Comparison of ENCODE assay signal across 8 cellular contexts in the genomic region with DNA sequence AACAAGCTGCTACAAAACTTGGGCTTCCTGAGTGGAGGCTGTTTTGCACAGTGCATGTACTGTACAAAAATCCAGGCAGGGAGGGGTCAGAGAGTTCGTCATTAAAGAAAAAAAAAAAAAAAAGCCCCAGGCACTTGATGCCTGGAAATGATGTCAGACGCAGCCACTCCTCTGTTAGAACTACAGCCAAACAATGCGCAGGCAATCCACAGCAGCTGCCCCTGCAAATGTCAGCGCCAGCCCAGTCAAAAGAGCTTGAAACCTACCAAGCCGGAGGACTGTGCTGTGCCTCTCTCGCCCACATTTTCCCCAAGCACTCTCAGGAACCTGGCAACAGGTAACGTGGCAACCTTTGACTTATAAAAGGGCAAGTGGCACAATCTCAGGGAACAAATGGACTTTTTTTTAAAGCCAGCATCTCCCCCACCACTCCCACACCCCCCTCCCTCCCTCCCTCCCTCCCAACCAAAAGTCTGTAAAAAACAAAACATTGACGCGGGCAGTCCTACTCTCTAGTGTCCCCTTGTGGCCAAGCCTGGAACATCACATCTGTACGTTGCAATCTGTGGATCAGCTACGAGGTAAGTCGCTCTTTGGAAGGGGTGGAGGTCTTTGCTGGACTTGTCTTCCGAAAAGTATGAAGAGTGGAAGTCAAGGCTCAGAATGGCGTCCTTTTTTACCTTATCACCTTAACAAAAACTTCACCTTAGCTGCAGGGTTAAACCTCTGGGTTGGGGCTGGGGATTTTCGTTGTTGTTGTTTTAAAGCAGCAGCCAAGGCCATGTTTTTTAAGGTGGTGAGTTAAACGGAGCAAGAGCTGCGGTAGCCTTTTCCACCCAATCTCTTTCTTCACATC.
A peak's percentile ranks its signal among the peaks of the same experiment; 100 is the strongest.
DNase-seq lines count a peak whose midpoint lies in the region; ATAC-seq and TF ChIP-seq lines count a peak whose summit lies in the region.

No MANE protein-coding gene starts in this region.

- intact Hi-C loops in vagina (cut with DNase I), result loop anchor here (2.0 kb wide), 1 partner anchor 145 kb away; no protein-coding TSS in a partner anchor

- H3K9me3 Mint-ChIP-seq in T-helper 1 cell treated with Interleukin-12 subunit alpha and Interleukin-12 subunit beta and Interleukin-4 antibody, amounts not matched to agents 30 μg/mL and 1 μg/mL, for 36 hours, result no peaks in the 10 kb centered on the region

- H3K27me3 ChIP-seq in right atrium auricular region (no peaks in the 10 kb centered on the region), vagina (no peaks in the 10 kb centered on the region)

- H3K4me3 Mint-ChIP-seq in T-helper 1 cell treated with Interleukin-12 subunit alpha and Interleukin-12 subunit beta and Interleukin-4 antibody, amounts not matched to agents 30 μg/mL and 1 μg/mL, for 36 hours, result peak overlapping the region; percentile 89

- peaks cover 52% of the 10 kb centered on the region for H3K4me1 Mint-ChIP-seq in T-helper 1 cell treated with Interleukin-12 subunit alpha and Interleukin-12 subunit beta and Interleukin-4 antibody, amounts not matched to agents 30 μg/mL and 1 μg/mL, for 36 hours (ENCODE audit: low read depth)

- peak; percentile 99 for DNase-seq in NCI-H146 (lab: John Stamatoyannopoulos, UW)
- DNase-seq in amygdala (lab: John Stamatoyannopoulos, UW), result peak; percentile 46 to 96 (median 84)
- DNase-seq in right atrium auricular region (ENCODE audit: low spot score), result peak; percentile 95
- DNase-seq in putamen (ENCODE audit: low spot score), result peak; percentile 94
- DNase-seq in vagina (ENCODE audit: extremely low spot score in 2 of 2), result peak in 1 of 2 donors; percentile 98

- H3K27me3 Mint-ChIP-seq in T-helper 1 cell treated with Interleukin-12 subunit alpha and Interleukin-12 subunit beta and Interleukin-4 antibody, amounts not matched to agents 30 μg/mL and 1 μg/mL, for 36 hours (ENCODE audit: low read depth), result no peaks in the 10 kb centered on the region

- no peaks in the 10 kb centered on the region for H3K36me3 ChIP-seq in right atrium auricular region
- H3K36me3 ChIP-seq in vagina, result no peaks in the 10 kb centered on the region

- TF ChIP-seq POLR2A in GM15510 (IDR thresholded peaks at IDR 0.05; ENCODE audit: borderline replicate concordance, extremely low read depth, insufficient read length), result peak; percentile 34
- TF ChIP-seq POLR2A in vagina (IDR thresholded peaks at IDR 0.05), result peak in 1 of 2 donors; percentile 44

- H3K4me1 ChIP-seq in right atrium auricular region, result peaks cover 0 to 46% of the 10 kb centered on the region in 2 donors
- H3K4me1 ChIP-seq in vagina, result peaks cover 47% of the 10 kb centered on the region

- H3K27ac Mint-ChIP-seq in T-helper 1 cell treated with Interleukin-12 subunit alpha and Interleukin-12 subunit beta and Interleukin-4 antibody, amounts not matched to agents 30 μg/mL and 1 μg/mL, for 36 hours, result peak overlapping the region; percentile 97

- H3K4me3 ChIP-seq in right atrium auricular region (peak overlapping the region; percentile 42 to 54), vagina (peak overlapping the region; percentile 45 to 53)

- no peaks in the 10 kb centered on the region for H3K9me3 ChIP-seq in right atrium auricular region
- no peaks in the 10 kb centered on the region for H3K9me3 ChIP-seq in vagina

- H3K36me3 Mint-ChIP-seq in T-helper 1 cell treated with Interleukin-12 subunit alpha and Interleukin-12 subunit beta and Interleukin-4 antibody, amounts not matched to agents 30 μg/mL and 1 μg/mL, for 36 hours (ENCODE audit: low read depth), result peaks cover 21% of the 10 kb centered on the region

- ATAC-seq in HG02870 (IDR thresholded peaks at IDR 0.05; ENCODE audit: unreplicated experiment), result peak; percentile 40

- H3K27ac ChIP-seq in right atrium auricular region (peak overlapping the region; percentile 96 to 97), vagina (peak overlapping the region; percentile 94)

- peak; percentile 93 to 97 for TF ChIP-seq CTCF in right atrium auricular region (IDR thresholded peaks at IDR 0.05)
- TF ChIP-seq CTCF in vagina (IDR thresholded peaks at IDR 0.05), result peak; percentile 28 to 88 (median 86)
